2 cellular contexts compared by ENCODE assay signal in genomic region chr19:17683078-17683477, GRCh38.
TF ChIP-seq lines count a peak whose summit lies in the region.

No MANE protein-coding gene starts in this region.

TF ChIP-seq in HepG2, 621 proteins besides CTCF, POLR2A, EP300 and RAD21:
- TF ChIP-seq MTERF4 (CRISPR knock-in tag; IDR thresholded peaks at IDR 0.05) (no peak), ZNF629 (CRISPR knock-in tag; conservative IDR thresholded peaks at IDR 0.05) (peak; percentile 64)

TF ChIP-seq in K562, 482 proteins besides CTCF, POLR2A, EP300 and RAD21:
- no peak for TF ChIP-seq ZNF551 (CRISPR knock-in tag; IDR thresholded peaks at IDR 0.05)
- TF ChIP-seq RNF219 (CRISPR knock-in tag; IDR thresholded peaks at IDR 0.05), result no peak
- peak; percentile 79 for TF ChIP-seq RBM25 (IDR thresholded peaks at IDR 0.05; ENCODE audit: low read depth, low read length, severe bottlenecking)
- no peak for TF ChIP-seq PRMT5 (CRISPR knock-in tag; IDR thresholded peaks at IDR 0.05)
- TF ChIP-seq KDM1A (IDR thresholded peaks at IDR 0.05), result peak; percentile 63 to 64
- peak; percentile 71 for TF ChIP-seq BCOR (IDR thresholded peaks at IDR 0.05)
- 0 out of 2 replicates have a peak, but pooled peaks have one; percentile 22 for TF ChIP-seq ADNP (tag; IDR thresholded peaks at IDR 0.05)
